In the genomic region with DNA sequence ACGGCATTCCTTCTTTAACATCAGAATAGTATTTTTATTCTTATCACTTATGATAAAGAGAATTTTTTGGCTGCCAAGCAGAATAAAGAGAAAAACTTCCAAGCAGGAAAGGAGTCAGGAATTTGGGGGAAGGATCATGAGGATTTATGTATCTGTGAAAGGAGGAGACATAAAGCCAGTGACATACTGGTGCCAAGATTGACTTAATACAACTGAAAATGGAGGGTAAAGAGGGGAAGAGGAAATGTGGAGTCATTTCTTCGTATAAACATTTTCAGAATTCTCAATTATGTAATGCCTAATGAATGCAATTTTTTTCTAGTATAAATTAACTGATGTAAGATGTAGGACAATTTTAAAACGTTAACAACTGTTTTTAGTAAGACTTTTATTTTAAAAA, we compare ENCODE assay signal across 18 cellular contexts.
"Had no signal": no experiment of that assay in that cellular context is flagged by ENCODE, and none has a peak within 500 bp of the region (broad histone marks: within the 10 kb centered on the region; RNA-seq: fewer than 3 reads in every experiment).

No MANE protein-coding gene starts in this region.

- H3K27ac ChIP-seq: coronary artery, ovary, stomach, thoracic aorta had no signal

- H3K27me3 ChIP-seq: ovary, stomach had no signal

- H3K9me3 Mint-ChIP-seq: immature natural killer cell had no signal

- H3K4me3 ChIP-seq: coronary artery, ovary, stomach, thoracic aorta had no signal

- H3K36me3 ChIP-seq: ovary, thoracic aorta had no signal

- H3K4me3 Mint-ChIP-seq: activated CD8-positive, alpha-beta memory T cell treated with anti-CD3 and anti-CD28 coated beads, Interleukin-2, amount 10 ng/mL, durations not matched to agents 7 days and 5 days; immature natural killer cell had no signal

- H3K27ac Mint-ChIP-seq: activated CD8-positive, alpha-beta memory T cell treated with anti-CD3 and anti-CD28 coated beads, Interleukin-2, amount 10 ng/mL, durations not matched to agents 7 days and 5 days had no signal

- DNase-seq: activated CD4-positive, alpha-beta T cell treated with anti-CD3 and anti-CD28 coated beads for 1 hour; activated CD4-positive, alpha-beta T cell treated with anti-CD3 and anti-CD28 coated beads, Interleukin-2, amount 50 U/mL, for 48 hours; activated CD8-positive, alpha-beta memory T cell treated with anti-CD3 and anti-CD28 coated beads, Interleukin-2, amount 10 ng/mL, durations not matched to agents 7 days and 5 days; activated gamma-delta T cell treated with Interleukin-2 at 50 U/mL for 16 hours; activated T-cell treated with anti-CD3 and anti-CD28 coated beads, Interleukin-2, amount 50 U/mL, for 48 hours; effector CD8-positive, alpha-beta T cell; foreskin fibroblast; glutamatergic neuron; immature natural killer cell; left cardiac atrium; mammary epithelial cell; ovary; stimulated activated CD4-positive, alpha-beta T cell treated with anti-CD3 and anti-CD28 coated beads, Interleukin-2, amount 100 ng/mL, for 48 hours; stimulated activated CD8-positive, alpha-beta memory T cell treated with anti-CD3 and anti-CD28 coated beads, Interleukin-4, amount 100 ng/mL, for 48 hours; stomach; T1000 had no signal

- H3K9me3 ChIP-seq: ovary, stomach, thoracic aorta had no signal

- H3K4me1 Mint-ChIP-seq: activated CD8-positive, alpha-beta memory T cell treated with anti-CD3 and anti-CD28 coated beads, Interleukin-2, amount 10 ng/mL, durations not matched to agents 7 days and 5 days; immature natural killer cell had no signal

- ATAC-seq: activated CD8-positive, alpha-beta memory T cell treated with anti-CD3 and anti-CD28 coated beads, Interleukin-2, amount 10 ng/mL, durations not matched to agents 7 days and 5 days; left cardiac atrium had no signal
